Comparison of ENCODE assay signal across 8 cellular contexts in genomic region chr2:235055891-235056516, GRCh38.
DNase-seq lines count a peak whose midpoint lies in the region; ATAC-seq and TF ChIP-seq lines count a peak whose summit lies in the region.

No MANE protein-coding gene starts in this region.

- peaks cover 0 to 35% (median 0%) of the 10 kb centered on the region in 3 donors for H3K36me3 ChIP-seq in esophagus squamous epithelium
- peaks cover 0 to 12% of the 10 kb centered on the region in 2 donors for H3K36me3 ChIP-seq in psoas muscle (ENCODE audit: insufficient read depth in 1 of 2, low read depth in 1 of 2)

- peaks cover 4 to 8% (median 6%) of the 10 kb centered on the region in 3 donors for H3K4me1 ChIP-seq in esophagus squamous epithelium
- H3K4me1 ChIP-seq in psoas muscle: peaks cover 8% of the 10 kb centered on the region

- TF ChIP-seq CTCF in GM12873 (IDR thresholded peaks at IDR 0.05; ENCODE audit: insufficient read depth, low read depth, low read length, missing control alignments) (peak; percentile 45), esophagus squamous epithelium (IDR thresholded peaks at IDR 0.05) (peak; percentile 27 to 76 (median 62)), psoas muscle (IDR thresholded peaks at IDR 0.05) (peak; percentile 61), GM10248 (IDR thresholded peaks at IDR 0.05; ENCODE audit: control extremely low read depth, extremely low read depth, low read depth, missing control alignments) (no peak)

- H3K27me3 ChIP-seq in esophagus squamous epithelium (no peaks in the 10 kb centered on the region), psoas muscle (ENCODE audit: insufficient read depth in 3 of 3, low read length in 2 of 3) (no peaks in the 10 kb centered on the region)

- intact Hi-C loops in esophagus squamous epithelium (cut with DNase I): no loop called here
- intact Hi-C loops in psoas muscle (cut with DNase I): loop anchor here in 1 of 2 donors (2.0 kb wide), 1 partner anchor 49 kb away; no protein-coding TSS in a partner anchor

- no peak for TF ChIP-seq POLR2A in esophagus squamous epithelium (IDR thresholded peaks at IDR 0.05)

- WGBS in esophagus squamous epithelium, 2 donors: 59 to 69% methylated on average over 9 to 12 of the region's 12 CpGs
- WGBS in psoas muscle, 3 donors: 71 to 77% (median 72%) methylated on average over 12 of the region's 12 CpGs

- H3K27ac ChIP-seq in esophagus squamous epithelium (no peak overlapping the region), psoas muscle (no peak overlapping the region)

- H3K4me3 ChIP-seq in esophagus squamous epithelium (no peak overlapping the region), psoas muscle (no peak overlapping the region)

- ATAC-seq in psoas muscle (peak; percentile 66 to 84 (median 74)), HG03159 (IDR thresholded peaks at IDR 0.05; ENCODE audit: unreplicated experiment) (no peak), GM18498 (IDR thresholded peaks at IDR 0.05; ENCODE audit: unreplicated experiment) (no peak)
- no peak for ATAC-seq in activated CD4-positive, CD25-positive, alpha-beta regulatory T cell treated with anti-CD3 and anti-CD28 coated beads, Interleukin-2, amount 50 U/mL, for 24 hours

- peak; percentile 41 for DNase-seq in NCI-H69 (lab: John Stamatoyannopoulos, UW)
- no peak for DNase-seq in esophagus squamous epithelium (lab: John Stamatoyannopoulos, UW)
- no peak for DNase-seq in psoas muscle
- DNase-seq in GM10248 (ENCODE audit: extremely low spot score): no peak

- CTCF ChIA-PET in GM10248 (lab: Yijun Ruan, JAX): interaction anchor here (1.7 kb wide), 1 partner anchor 9 kb away, joined by 6 read pairs; no protein-coding TSS in a partner anchor

- no peaks in the 10 kb centered on the region for H3K9me3 ChIP-seq in esophagus squamous epithelium
- H3K9me3 ChIP-seq in psoas muscle: no peaks in the 10 kb centered on the region

- POLR2A ChIA-PET in GM10248 (lab: Yijun Ruan, JAX): no interaction called here

Comparison
In these comparisons a context has a peak if more than half of its experiments do, and no peak if none do; other contexts are left out.
1. ATAC-seq: peak in psoas muscle (4 of 4); none in activated CD4-positive, CD25-positive, alpha-beta regulatory T cell treated with anti-CD3 and anti-CD28 coated beads, Interleukin-2, amount 50 U/mL, for 24 hours (0 of 2), HG03159 (single experiment) and GM18498 (single experiment).